In genomic region chr6:23180504-23181293, GRCh38 we compare ENCODE assay signal across 8 cellular contexts.
DNase-seq lines count a peak whose midpoint lies in the region; ATAC-seq and TF ChIP-seq lines count a peak whose summit lies in the region.

No MANE protein-coding gene starts in this region.

- no peak overlapping the region for H3K4me3 Mint-ChIP-seq in HFFc6
- no peak overlapping the region for H3K4me3 Mint-ChIP-seq in naive thymus-derived CD8-positive, alpha-beta T cell
- no peak overlapping the region for H3K4me3 Mint-ChIP-seq in T-cell

- no peaks in the 10 kb centered on the region; the same call in none of the 2 replicates for H3K9me3 Mint-ChIP-seq in HFFc6
- peaks cover 0 to 5% (median 0%) of the 10 kb centered on the region in 9 donors for H3K9me3 Mint-ChIP-seq in naive thymus-derived CD8-positive, alpha-beta T cell
- peaks cover 0 to 4% (median 2%) of the 10 kb centered on the region in 3 donors for H3K9me3 Mint-ChIP-seq in T-cell

- H3K27ac Mint-ChIP-seq in HFFc6 (no peak overlapping the region), T-cell (no peak overlapping the region)
- H3K27ac Mint-ChIP-seq in naive thymus-derived CD8-positive, alpha-beta T cell: no peak overlapping the region

- ATAC-seq in naive thymus-derived CD8-positive, alpha-beta T cell: no peak
- ATAC-seq in T-cell (replicated peaks in 1 of 4): no peak

- CTCF ChIA-PET in T-cell (lab: Charles Lee): interaction anchor here in 1 of 2 donors (0.5 kb wide), 1 partner anchor 112 kb away, joined by 3 read pairs; no protein-coding TSS in a partner anchor

- DNase-seq in HFFc6: peak; percentile 21
- peak; percentile 86 for DNase-seq in RPMI7951 (ENCODE audit: low read depth)
- DNase-seq in globus pallidus (ENCODE audit: low spot score): peak; percentile 84
- DNase-seq in retina: peak; percentile 89
- DNase-seq in activated CD4-positive, CD25-positive, alpha-beta regulatory T cell treated with anti-CD3 and anti-CD28 coated beads, Interleukin-2, amount 50 U/mL, for 72 hours: no peak
- no peak for DNase-seq in naive thymus-derived CD8-positive, alpha-beta T cell
- no peak for DNase-seq in mesenteric fat pad (ENCODE audit: low spot score)
- no peak for DNase-seq in T-cell

- POLR2A ChIA-PET in naive thymus-derived CD8-positive, alpha-beta T cell (lab: Charles Lee): no interaction called here
- POLR2A ChIA-PET in T-cell (lab: Charles Lee): no interaction called here

- H3K27me3 Mint-ChIP-seq in HFFc6 (ENCODE audit: insufficient read depth) (no peaks in the 10 kb centered on the region), T-cell (no peaks in the 10 kb centered on the region)
- peaks cover 0 to 3% (median 0%) of the 10 kb centered on the region in 5 donors for H3K27me3 Mint-ChIP-seq in naive thymus-derived CD8-positive, alpha-beta T cell

- H3K36me3 Mint-ChIP-seq in HFFc6 (ENCODE audit: low read depth): no peaks in the 10 kb centered on the region
- no peaks in the 10 kb centered on the region for H3K36me3 Mint-ChIP-seq in naive thymus-derived CD8-positive, alpha-beta T cell
- H3K36me3 Mint-ChIP-seq in T-cell: no peaks in the 10 kb centered on the region

- peaks cover 15% of the 10 kb centered on the region for H3K4me1 Mint-ChIP-seq in HFFc6 (ENCODE audit: low read depth)
- H3K4me1 Mint-ChIP-seq in naive thymus-derived CD8-positive, alpha-beta T cell: no peaks in the 10 kb centered on the region
- no peaks in the 10 kb centered on the region for H3K4me1 Mint-ChIP-seq in T-cell

- TF ChIP-seq CTCF in HFFc6 (IDR thresholded peaks at IDR 0.05): no peak

Comparison
In these comparisons a context has a peak if more than half of its experiments do, and no peak if none do; other contexts are left out.
1. DNase-seq: peak in HFFc6 (single experiment), RPMI7951 (single experiment), globus pallidus (single experiment) and retina (single experiment); none in activated CD4-positive, CD25-positive, alpha-beta regulatory T cell treated with anti-CD3 and anti-CD28 coated beads, Interleukin-2, amount 50 U/mL, for 72 hours (single experiment), naive thymus-derived CD8-positive, alpha-beta T cell (0 of 10), mesenteric fat pad (single experiment) and T-cell (0 of 34).